Comparison of ENCODE assay signal across 8 cellular contexts in genomic region chr6:87922947-87923330, GRCh38.
A peak's percentile ranks its signal among the peaks of the same experiment; 100 is the strongest.
DNase-seq lines count a peak whose midpoint lies in the region; ATAC-seq and TF ChIP-seq lines count a peak whose summit lies in the region.

No MANE protein-coding gene starts in this region.

- intact Hi-C loops in esophagus squamous epithelium (cut with DNase I): no loop called here
- intact Hi-C loops in adrenal gland (cut with DNase I): loop anchor here in 1 of 2 donors (10.0 kb wide), 1 partner anchor 862 kb away; no protein-coding TSS in a partner anchor

- TF ChIP-seq CTCF in GM12864 (IDR thresholded peaks at IDR 0.05; ENCODE audit: low read depth, low read length, missing control alignments): no peak
- TF ChIP-seq CTCF in esophagus squamous epithelium (IDR thresholded peaks at IDR 0.05): no peak
- no peak for TF ChIP-seq CTCF in adrenal gland (IDR thresholded peaks at IDR 0.05)

- H3K4me1 ChIP-seq in SJCRH30: peaks cover 36% of the 10 kb centered on the region
- peaks cover 0 to 8% (median 0%) of the 10 kb centered on the region in 3 donors for H3K4me1 ChIP-seq in esophagus squamous epithelium
- H3K4me1 ChIP-seq in adrenal gland (replicated peaks in 1 of 2): no peaks in the 10 kb centered on the region

- H3K27ac ChIP-seq in SJCRH30: peak overlapping the region; percentile 24; the same call in 1 of the 2 replicates
- H3K27ac ChIP-seq in esophagus squamous epithelium: no peak overlapping the region
- H3K27ac ChIP-seq in adrenal gland: no peak overlapping the region

- no peaks in the 10 kb centered on the region for H3K9me3 ChIP-seq in SJCRH30 (replicated peaks)
- no peaks in the 10 kb centered on the region for H3K9me3 ChIP-seq in esophagus squamous epithelium
- no peaks in the 10 kb centered on the region for H3K9me3 ChIP-seq in adrenal gland (replicated peaks in 1 of 3)

- TF ChIP-seq POLR2A in esophagus squamous epithelium (IDR thresholded peaks at IDR 0.05) (no peak), adrenal gland (IDR thresholded peaks at IDR 0.05) (no peak)

- WGBS in esophagus squamous epithelium, 2 donors: 38 to 43% methylated on average over 2 of the region's 2 CpGs
- 46 to 63% (median 54%) methylated on average over 2 of the region's 2 CpGs for WGBS in adrenal gland, 4 donors

- DNase-seq in GM12864 (ENCODE audit: low read depth) (peak; percentile 83), SJCRH30 (peak; percentile 78 to 86), esophagus squamous epithelium (lab: John Stamatoyannopoulos, UW) (no peak), adrenal gland (no peak), KG1 (lab: John Stamatoyannopoulos, UW) (no peak), occipital lobe (lab: John Stamatoyannopoulos, UW) (no peak)

- no peaks in the 10 kb centered on the region for H3K36me3 ChIP-seq in SJCRH30
- H3K36me3 ChIP-seq in esophagus squamous epithelium: no peaks in the 10 kb centered on the region
- no peaks in the 10 kb centered on the region for H3K36me3 ChIP-seq in adrenal gland (replicated peaks in 1 of 2)

- no peak overlapping the region for H3K4me3 ChIP-seq in GM12864 (ENCODE audit: low read depth, low read length)
- H3K4me3 ChIP-seq in SJCRH30: no peak overlapping the region
- H3K4me3 ChIP-seq in esophagus squamous epithelium: no peak overlapping the region
- H3K4me3 ChIP-seq in adrenal gland: no peak overlapping the region

- peak; percentile 71 for ATAC-seq in GM19452 (IDR thresholded peaks at IDR 0.05; ENCODE audit: unreplicated experiment)
- ATAC-seq in HG03354 (IDR thresholded peaks at IDR 0.05; ENCODE audit: poor library complexity, severe bottlenecking, unreplicated experiment): peak; percentile 77

- H3K27me3 ChIP-seq in SJCRH30 (no peaks in the 10 kb centered on the region), esophagus squamous epithelium (no peaks in the 10 kb centered on the region), adrenal gland (no peaks in the 10 kb centered on the region)

Comparison
In these comparisons a context has a peak if more than half of its experiments do, and no peak if none do; other contexts are left out.
1. DNase-seq: peak in GM12864 (single experiment) and SJCRH30 (2 of 2); none in esophagus squamous epithelium (single experiment), adrenal gland (0 of 7), KG1 (single experiment) and occipital lobe (single experiment).